Comparison of ENCODE assay signal across 9 cellular contexts in the genomic region with DNA sequence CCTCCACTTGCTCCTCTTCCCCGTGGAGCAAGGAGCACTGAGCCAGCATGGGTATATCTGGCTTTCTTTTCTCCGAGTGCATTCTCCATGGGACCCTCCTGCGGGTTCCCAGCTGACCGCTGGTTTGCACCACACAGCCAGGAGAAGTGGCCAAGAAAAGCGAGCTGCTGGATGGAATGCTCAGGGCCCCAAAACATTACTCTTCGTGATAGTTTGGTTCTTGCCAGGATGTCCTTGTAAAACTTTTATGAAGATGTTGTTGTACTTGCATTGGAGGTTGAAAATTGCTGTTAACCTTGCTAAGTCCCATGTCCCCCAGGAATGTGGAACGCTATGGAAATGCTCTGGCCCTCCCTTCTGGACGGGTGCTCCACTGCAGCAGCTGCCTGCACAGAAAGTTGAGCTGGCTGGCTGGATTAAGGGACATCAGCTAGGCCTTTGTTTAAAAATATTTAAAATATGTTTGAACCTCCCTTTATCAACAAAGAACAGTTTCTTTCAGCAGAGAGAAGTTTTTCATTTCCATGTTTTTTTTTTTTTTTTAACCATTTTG.
A peak's percentile ranks its signal among the peaks of the same experiment; 100 is the strongest.
DNase-seq lines count a peak whose midpoint lies in the region; ATAC-seq, FAIRE-seq and TF ChIP-seq lines count a peak whose summit lies in the region.
"Had no signal": no experiment of that assay in that cellular context is flagged by ENCODE, and none has a peak within 500 bp of the region (broad histone marks: within the 10 kb centered on the region; RNA-seq: fewer than 3 reads in every experiment).

No MANE protein-coding gene starts in this region.

- peak overlapping the region; percentile 0 for H3K4ac ChIP-seq in trophoblast cell (ENCODE audit: low read depth, low read length)

- peaks cover 7% of the 10 kb centered on the region for H3K36me3 Mint-ChIP-seq in Calu3 (ENCODE audit: insufficient read depth, unreplicated experiment)
- no peaks in the 10 kb centered on the region for H3K36me3 Mint-ChIP-seq in activated T-cell treated with anti-CD3 and anti-CD28 coated beads, Interleukin-2, amount 50 U/mL, for 24 hours (ENCODE audit: low read depth)

- H4K8ac ChIP-seq in trophoblast cell (ENCODE audit: low read depth, low read length), result no peak overlapping the region

- no peak overlapping the region for H3K4me3 Mint-ChIP-seq in Calu3 (ENCODE audit: low read depth, unreplicated experiment)
- no peak overlapping the region for H3K4me3 Mint-ChIP-seq in activated T-cell treated with anti-CD3 and anti-CD28 coated beads, Interleukin-2, amount 50 U/mL, for 24 hours

- H3K27ac ChIP-seq in WERI-Rb-1, result no peak overlapping the region
- peak overlapping the region; percentile 8 for H3K27ac ChIP-seq in cardiac muscle cell
- H3K27ac ChIP-seq in trophoblast cell (ENCODE audit: low read depth, low read length), result no peak overlapping the region

- H3K27me3 Mint-ChIP-seq in Calu3 (ENCODE audit: unreplicated experiment), result no peaks in the 10 kb centered on the region
- H3K27me3 Mint-ChIP-seq in activated T-cell treated with anti-CD3 and anti-CD28 coated beads, Interleukin-2, amount 50 U/mL, for 24 hours, result peaks cover 85% of the 10 kb centered on the region

- no peaks in the 10 kb centered on the region for H3K36me3 ChIP-seq in WERI-Rb-1
- H3K36me3 ChIP-seq in cardiac muscle cell, result no peaks in the 10 kb centered on the region
- peaks cover 0 to 2% of the 10 kb centered on the region in 2 experiments for H3K36me3 ChIP-seq in trophoblast cell (ENCODE audit: control insufficient read depth in 1 of 2, insufficient read depth in 2 of 2, low read length in 2 of 2)

- H2AK5ac ChIP-seq in trophoblast cell (ENCODE audit: low read length), result no peak overlapping the region

- H2BK120ac ChIP-seq in trophoblast cell (ENCODE audit: insufficient read depth, low read length, poor library complexity), result no peak overlapping the region

- peaks cover 44% of the 10 kb centered on the region for H3K4me1 ChIP-seq in cardiac muscle cell (ENCODE audit: low read depth)
- peaks cover 12 to 17% of the 10 kb centered on the region in 2 experiments for H3K4me1 ChIP-seq in trophoblast cell (ENCODE audit: control insufficient read depth in 1 of 2, insufficient read depth in 2 of 2, low read length in 2 of 2)

- intact Hi-C loops in Calu3 (cut with micrococcal nuclease; ENCODE audit: unreplicated experiment), result loop anchor here (2.0 kb wide), 1 partner anchor 15 kb away; no protein-coding TSS in a partner anchor

- peaks cover 2% of the 10 kb centered on the region for H3K9me3 ChIP-seq in WERI-Rb-1 (ENCODE audit: severe bottlenecking)
- no peaks in the 10 kb centered on the region for H3K9me3 ChIP-seq in cardiac muscle cell (ENCODE audit: low read depth)
- no peaks in the 10 kb centered on the region for H3K9me3 ChIP-seq in trophoblast cell (ENCODE audit: insufficient read depth, low read depth, low read length)

- H3K23ac ChIP-seq in trophoblast cell (ENCODE audit: low read length), result no peak overlapping the region

- H2BK12ac ChIP-seq in trophoblast cell (ENCODE audit: low read length), result no peak overlapping the region

- no peak overlapping the region for H4K91ac ChIP-seq in trophoblast cell (ENCODE audit: low read depth, low read length)

- H3K4me3 ChIP-seq in WERI-Rb-1 (ENCODE audit: low read depth, low read length) (no peak overlapping the region), cardiac muscle cell (no peak overlapping the region), trophoblast cell (ENCODE audit: low read depth, low read length) (no peak overlapping the region)

- no peak overlapping the region for H2BK5ac ChIP-seq in trophoblast cell (ENCODE audit: low read depth, low read length, poor library complexity)

- no peak overlapping the region for H4K12ac ChIP-seq in trophoblast cell (ENCODE audit: low read depth, low read length)

- H3K79me2 ChIP-seq in trophoblast cell (ENCODE audit: control insufficient read depth, insufficient read depth, low read length, poor library complexity), result peaks cover 5% of the 10 kb centered on the region

- no peak overlapping the region for H3K14ac ChIP-seq in trophoblast cell (ENCODE audit: low read length)

- DNase-seq in Calu3 (peak; percentile 25), WERI-Rb-1 (peak; percentile 17), cardiac muscle cell (ENCODE audit: low read depth in 1 of 2, low spot score in 1 of 2) (peak in 1 of 2 donors; percentile 47), trophoblast cell (peak in 1 of 2 donors; percentile 23), urothelium cell line (ENCODE audit: low spot score) (no peak)
- no peak for DNase-seq in activated naive CD4-positive, alpha-beta T cell treated with Interleukin-2 at 50 U/mL for 16 hours
- no peak for DNase-seq in activated T-cell treated with anti-CD3 and anti-CD28 coated beads, Interleukin-2, amount 50 U/mL, for 24 hours
- DNase-seq: midbrain had no signal

- no peak for ATAC-seq in GM18858 (IDR thresholded peaks at IDR 0.05; ENCODE audit: unreplicated experiment)

- WGBS in trophoblast cell (ENCODE audit: extremely low coverage, insufficient coverage, insufficient read length), result no CpG with 5 or more reads among the region's 8 CpGs

- peaks cover 4% of the 10 kb centered on the region for H3K79me1 ChIP-seq in trophoblast cell (ENCODE audit: low read length)

- FAIRE-seq in urothelium cell line (lab: Jason Lieb, UNC), result no peak

- H3K9me3 Mint-ChIP-seq in Calu3 (ENCODE audit: low read depth, unreplicated experiment), result no peaks in the 10 kb centered on the region
- H3K9me3 Mint-ChIP-seq in activated T-cell treated with anti-CD3 and anti-CD28 coated beads, Interleukin-2, amount 50 U/mL, for 24 hours, result peaks cover 8% of the 10 kb centered on the region

- no peak overlapping the region for H2AFZ ChIP-seq in trophoblast cell (ENCODE audit: insufficient read depth, low read length, poor library complexity)

- no peaks in the 10 kb centered on the region for H3K27me3 ChIP-seq in WERI-Rb-1 (ENCODE audit: insufficient read depth, low read depth, severe bottlenecking)
- H3K27me3 ChIP-seq in cardiac muscle cell, result no peaks in the 10 kb centered on the region
- no peaks in the 10 kb centered on the region for H3K27me3 ChIP-seq in trophoblast cell (ENCODE audit: insufficient read depth, low read length)

- peaks cover 46% of the 10 kb centered on the region for H3K4me1 Mint-ChIP-seq in Calu3 (ENCODE audit: low read depth, unreplicated experiment)
- peaks cover 23% of the 10 kb centered on the region for H3K4me1 Mint-ChIP-seq in activated T-cell treated with anti-CD3 and anti-CD28 coated beads, Interleukin-2, amount 50 U/mL, for 24 hours (ENCODE audit: low read depth)

- TF ChIP-seq CTCF in Calu3 (IDR thresholded peaks at IDR 0.05; ENCODE audit: unreplicated experiment) (no peak), WERI-Rb-1 (IDR thresholded peaks at IDR 0.05; ENCODE audit: low read depth, low read length) (0 out of 2 replicates have a peak, but pooled peaks have one; percentile 28), cardiac muscle cell (IDR thresholded peaks at IDR 0.05; ENCODE audit: low read depth, low read length) (peak; percentile 13)

- no peak overlapping the region for H3K27ac Mint-ChIP-seq in Calu3 (ENCODE audit: unreplicated experiment)
- no peak overlapping the region for H3K27ac Mint-ChIP-seq in activated T-cell treated with anti-CD3 and anti-CD28 coated beads, Interleukin-2, amount 50 U/mL, for 24 hours

- H3K4me2 ChIP-seq in trophoblast cell (ENCODE audit: low read length), result no peak overlapping the region

- peak overlapping the region; percentile 39 for H3K18ac ChIP-seq in trophoblast cell (ENCODE audit: low read length)

- H3K9ac ChIP-seq in trophoblast cell (ENCODE audit: low read length), result no peak overlapping the region

- no TSS peak for BruUV-seq in Calu3 (replicated peaks; lab: Mats Ljungman, UMichigan)

- CTCF ChIA-PET in Calu3 (lab: Charles Lee), result interaction anchor here (1.0 to 1.7 kb wide), 2 partner anchors 67 to 96 kb away, joined by 5 to 6 read pairs; no protein-coding TSS in a partner anchor

Comparison
In these comparisons a context has a peak if more than half of its experiments do, and no peak if none do; other contexts are left out.
1. DNase-seq: peak in Calu3 (single experiment) and WERI-Rb-1 (single experiment); none in activated naive CD4-positive, alpha-beta T cell treated with Interleukin-2 at 50 U/mL for 16 hours (single experiment), urothelium cell line (single experiment) and activated T-cell treated with anti-CD3 and anti-CD28 coated beads, Interleukin-2, amount 50 U/mL, for 24 hours (single experiment).